9 cellular contexts compared by ENCODE assay signal in genomic region chr3:52246264-52246620, GRCh38. TPM values are rescaled to one million over a fixed set of nuclear protein-coding genes. Genes with fewer than 3 reads are reported as not detected.
DNase-seq lines count a peak whose midpoint lies in the region; TF ChIP-seq lines count a peak whose summit lies in the region.
"Had no signal": no experiment of that assay in that cellular context is flagged by ENCODE, and none has a peak within 500 bp of the region (broad histone marks: within the 10 kb centered on the region; RNA-seq: fewer than 3 reads in every experiment).

No MANE protein-coding gene starts in this region.

- H3K27me3 ChIP-seq in adipocyte (replicated peaks; ENCODE audit: control insufficient read depth, insufficient read depth, low read length) (no peaks in the 10 kb centered on the region), layer of hippocampus (ENCODE audit: control insufficient read depth, insufficient read depth, low read length) (no peaks in the 10 kb centered on the region), stomach smooth muscle (ENCODE audit: control insufficient read depth in 1 of 2, insufficient read depth in 2 of 2, low read length in 2 of 2) (no peaks in the 10 kb centered on the region)

- H3K4me1 Mint-ChIP-seq in HFFc6 (ENCODE audit: low read depth): peaks cover 35% of the 10 kb centered on the region

- peak overlapping the region; percentile 85 for H3K9ac ChIP-seq in adipocyte (ENCODE audit: low read length)
- H3K9ac ChIP-seq in stomach smooth muscle (ENCODE audit: low read length in 2 of 2): peak overlapping the region; percentile 71 to 75

- peaks cover 6% of the 10 kb centered on the region for H3K27me3 Mint-ChIP-seq in HFFc6 (ENCODE audit: insufficient read depth)

- H3K36me3 Mint-ChIP-seq in HFFc6 (ENCODE audit: low read depth): peaks cover 10% of the 10 kb centered on the region; the same call in 1 of the 2 replicates

- peak overlapping the region; percentile 82 for H3K4me3 ChIP-seq in adipocyte (ENCODE audit: low read length)
- H3K4me3 ChIP-seq in stomach smooth muscle (ENCODE audit: low read length in 2 of 2): peak overlapping the region; percentile 69 to 87

- peaks cover 25% of the 10 kb centered on the region for H3K4me1 ChIP-seq in adipocyte (ENCODE audit: control insufficient read depth, insufficient read depth, low read length)
- H3K4me1 ChIP-seq in stomach smooth muscle (ENCODE audit: control insufficient read depth, insufficient read depth, low read length): peaks cover 25% of the 10 kb centered on the region

- H3K27ac ChIP-seq in layer of hippocampus (ENCODE audit: low read depth, low read length) (peak overlapping the region; percentile 69), stomach smooth muscle (ENCODE audit: low read length) (peak overlapping the region; percentile 76)

- TF ChIP-seq CTCF in HFFc6 (IDR thresholded peaks at IDR 0.05): no peak

- peak overlapping the region; percentile 74 for H3K27ac Mint-ChIP-seq in HFFc6

- no peak for DNase-seq in HFFc6
- DNase-seq in adipocyte (ENCODE audit: low read depth): no peak
- no peak for DNase-seq in cerebellar cortex (ENCODE audit: low spot score)
- DNase-seq in SKM-1 treated with dmso at 0.1 percent for 144 hours (lab: John Stamatoyannopoulos, UW; ENCODE audit: unreplicated experiment): no peak
- no peak for DNase-seq in amniotic stem cell (lab: John Stamatoyannopoulos, UW)
- DNase-seq in DMS 273 (lab: John Stamatoyannopoulos, UW; ENCODE audit: unreplicated experiment): no peak
- DNase-seq: NCI-H1048 had no signal

- H3K9me3 ChIP-seq in adipocyte (ENCODE audit: control insufficient read depth, low read length) (no peaks in the 10 kb centered on the region), stomach smooth muscle (ENCODE audit: control insufficient read depth in 2 of 2, low read length in 2 of 2) (no peaks in the 10 kb centered on the region)

- peak overlapping the region; percentile 85 for H3K4me3 Mint-ChIP-seq in HFFc6

- H3K36me3 ChIP-seq in adipocyte (ENCODE audit: control insufficient read depth, insufficient read depth, low read length, severe bottlenecking) (peaks cover 28% of the 10 kb centered on the region), stomach smooth muscle (ENCODE audit: control insufficient read depth in 2 of 2, insufficient read depth in 2 of 2, low read length in 2 of 2) (peaks cover 5 to 16% of the 10 kb centered on the region in 2 donors)

- no peaks in the 10 kb centered on the region for H3K9me3 Mint-ChIP-seq in HFFc6

RNA-seq across cellular contexts. Expression of gene PPM1M, which starts 0.7 kb away (rescaled TPM):
- 10 to 100 TPM; 20.8 to 23.4 (median 20.9) TPM for total RNA-seq in HFFc6 (2021; fragmentation: NEBNext Ultra II Directional; extraction: Animal tissue kit (Norgen Biotek cat#: 25700))

RNA-seq across cellular contexts. Expression of gene TWF2, which starts 7.3 kb away (rescaled TPM):
- 10 to 100 TPM; 73.9 to 83.0 (median 80.7) TPM for total RNA-seq in HFFc6 (2021; fragmentation: NEBNext Ultra II Directional; extraction: Animal tissue kit (Norgen Biotek cat#: 25700))

RNA-seq across cellular contexts. Expression of gene TLR9, which starts 20.8 kb away (rescaled TPM):
- total RNA-seq in HFFc6 (2021; fragmentation: NEBNext Ultra II Directional; extraction: Animal tissue kit (Norgen Biotek cat#: 25700)): not detected

RNA-seq across cellular contexts. Expression of gene WDR82, which starts 32.2 kb away (rescaled TPM):
- 10 to 100 TPM; 55.2 to 62.0 (median 58.6) TPM for total RNA-seq in HFFc6 (2021; fragmentation: NEBNext Ultra II Directional; extraction: Animal tissue kit (Norgen Biotek cat#: 25700))

RNA-seq across cellular contexts. Expression of gene GLYCTK, which starts 41.4 kb away (rescaled TPM):
- 1 to 10 TPM; 7.0 to 9.9 (median 8.7) TPM for total RNA-seq in HFFc6 (2021; fragmentation: NEBNext Ultra II Directional; extraction: Animal tissue kit (Norgen Biotek cat#: 25700))
